1 cellular context compared by ENCODE assay signal in the genomic region with DNA sequence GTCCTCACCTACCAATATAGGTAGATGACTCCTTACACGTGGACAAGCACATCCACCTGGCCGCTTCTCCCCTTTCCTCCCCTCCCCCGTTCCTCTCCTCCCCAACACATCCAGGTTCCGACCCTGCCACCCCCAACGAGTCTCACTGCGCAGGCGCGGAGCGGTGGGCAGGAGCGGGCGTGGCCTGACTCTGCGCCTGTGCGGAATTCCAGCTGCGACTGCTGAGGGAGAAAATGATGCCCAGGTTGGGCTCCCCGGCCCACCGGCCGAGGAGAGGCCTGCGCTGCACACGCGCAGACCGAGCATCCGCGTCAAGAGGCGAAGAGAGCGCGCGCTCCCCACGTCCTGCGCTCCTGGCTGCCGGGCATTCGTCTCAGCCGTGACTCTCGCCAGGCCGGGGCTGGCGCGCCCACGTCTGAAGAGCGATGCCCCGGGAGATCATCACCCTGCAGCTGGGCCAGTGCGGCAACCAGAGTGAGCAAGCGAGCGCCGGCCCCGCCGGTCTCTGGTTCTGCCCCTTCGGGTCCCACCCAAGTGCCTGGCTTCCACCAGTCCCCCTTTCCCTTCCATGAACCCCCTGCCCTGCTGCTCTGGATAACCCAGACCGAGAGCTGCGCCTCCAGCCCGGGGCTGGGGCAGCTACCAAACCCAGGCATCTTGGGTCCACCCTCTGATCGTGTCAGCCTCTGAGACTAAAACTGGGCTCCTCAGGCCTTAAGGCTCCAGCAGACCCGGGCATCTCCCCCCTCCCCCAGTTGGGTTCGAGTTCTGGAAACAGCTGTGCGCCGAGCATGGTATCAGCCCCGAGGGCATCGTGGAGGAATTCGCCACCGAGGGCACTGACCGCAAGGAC.
A peak's percentile ranks its signal among the peaks of the same experiment; 100 is the strongest.
TF ChIP-seq lines count a peak whose summit lies in the region.

Gene TUBG2 (plus strand): TSS at position 206 of the 853 bp plus-strand sequence. CDS start 220 bp downstream, at position 426.

TF ChIP-seq in HepG2, 621 proteins besides CTCF, POLR2A, EP300 and RAD21 (continued from another document and continues in another):
- TF ChIP-seq, protein P1, sequence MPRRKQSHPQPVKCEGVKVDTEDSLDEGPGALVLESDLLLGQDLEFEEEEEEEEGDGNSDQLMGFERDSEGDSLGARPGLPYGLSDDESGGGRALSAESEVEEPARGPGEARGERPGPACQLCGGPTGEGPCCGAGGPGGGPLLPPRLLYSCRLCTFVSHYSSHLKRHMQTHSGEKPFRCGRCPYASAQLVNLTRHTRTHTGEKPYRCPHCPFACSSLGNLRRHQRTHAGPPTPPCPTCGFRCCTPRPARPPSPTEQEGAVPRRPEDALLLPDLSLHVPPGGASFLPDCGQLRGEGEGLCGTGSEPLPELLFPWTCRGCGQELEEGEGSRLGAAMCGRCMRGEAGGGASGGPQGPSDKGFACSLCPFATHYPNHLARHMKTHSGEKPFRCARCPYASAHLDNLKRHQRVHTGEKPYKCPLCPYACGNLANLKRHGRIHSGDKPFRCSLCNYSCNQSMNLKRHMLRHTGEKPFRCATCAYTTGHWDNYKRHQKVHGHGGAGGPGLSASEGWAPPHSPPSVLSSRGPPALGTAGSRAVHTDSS (CRISPR knock-in tag; conservative IDR thresholded peaks at IDR 0.05), result no peak
- TF ChIP-seq JUND (CRISPR knock-in tag; IDR thresholded peaks at IDR 0.05), result no peak
- peak; percentile 64; the same call in 1 of the 2 replicates for TF ChIP-seq ZNF616 (CRISPR knock-in tag; IDR thresholded peaks at IDR 0.05; ENCODE audit: low read depth)
- no peak for TF ChIP-seq SRSF4 (IDR thresholded peaks at IDR 0.05; ENCODE audit: low read depth, low read length, poor library complexity, severe bottlenecking)
- no peak for TF ChIP-seq ZZZ3 (CRISPR knock-in tag; IDR thresholded peaks at IDR 0.05; ENCODE audit: borderline replicate concordance)
- no peak; the same call in 1 of the 2 replicates for TF ChIP-seq PRMT3 (CRISPR knock-in tag; IDR thresholded peaks at IDR 0.05; ENCODE audit: borderline replicate concordance, low read depth)
- TF ChIP-seq HMGA1 (CRISPR knock-in tag; conservative IDR thresholded peaks at IDR 0.05), result no peak
- TF ChIP-seq CREB3 (CRISPR knock-in tag; IDR thresholded peaks at IDR 0.05), result no peak
- no peak for TF ChIP-seq ZNF556 (CRISPR knock-in tag; IDR thresholded peaks at IDR 0.05; ENCODE audit: borderline replicate concordance)
- peak; percentile 89; the same call in 1 of the 2 replicates for TF ChIP-seq ZNF281 (CRISPR knock-in tag; IDR thresholded peaks at IDR 0.05; ENCODE audit: borderline replicate concordance)
- no peak for TF ChIP-seq ATF6 (CRISPR knock-in tag; conservative IDR thresholded peaks at IDR 0.05)
- TF ChIP-seq KLF13 (CRISPR knock-in tag; IDR thresholded peaks at IDR 0.05), result no peak
- peak; percentile 55; the same call in 1 of the 2 replicates for TF ChIP-seq ZSCAN25 (CRISPR knock-in tag; IDR thresholded peaks at IDR 0.05)
- no peak for TF ChIP-seq FLYWCH1 (CRISPR knock-in tag; IDR thresholded peaks at IDR 0.05)
- TF ChIP-seq ZNF619 (CRISPR knock-in tag; IDR thresholded peaks at IDR 0.05), result no peak
- TF ChIP-seq, protein P2, sequence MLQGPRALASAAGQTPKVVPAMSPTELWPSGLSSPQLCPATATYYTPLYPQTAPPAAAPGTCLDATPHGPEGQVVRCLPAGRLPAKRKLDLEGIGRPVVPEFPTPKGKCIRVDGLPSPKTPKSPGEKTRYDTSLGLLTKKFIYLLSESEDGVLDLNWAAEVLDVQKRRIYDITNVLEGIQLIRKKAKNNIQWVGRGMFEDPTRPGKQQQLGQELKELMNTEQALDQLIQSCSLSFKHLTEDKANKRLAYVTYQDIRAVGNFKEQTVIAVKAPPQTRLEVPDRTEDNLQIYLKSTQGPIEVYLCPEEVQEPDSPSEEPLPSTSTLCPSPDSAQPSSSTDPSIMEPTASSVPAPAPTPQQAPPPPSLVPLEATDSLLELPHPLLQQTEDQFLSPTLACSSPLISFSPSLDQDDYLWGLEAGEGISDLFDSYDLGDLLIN (CRISPR knock-in tag; IDR thresholded peaks at IDR 0.05; ENCODE audit: borderline replicate concordance), result 0 out of 2 replicates have a peak, but pooled peaks have one; percentile 30
- TF ChIP-seq PAX8 (CRISPR knock-in tag; IDR thresholded peaks at IDR 0.05; ENCODE audit: borderline replicate concordance), result no peak
- peak; percentile 83; the same call in 1 of the 2 replicates for TF ChIP-seq GZF1 (CRISPR knock-in tag; IDR thresholded peaks at IDR 0.05)
- TF ChIP-seq, protein P3, sequence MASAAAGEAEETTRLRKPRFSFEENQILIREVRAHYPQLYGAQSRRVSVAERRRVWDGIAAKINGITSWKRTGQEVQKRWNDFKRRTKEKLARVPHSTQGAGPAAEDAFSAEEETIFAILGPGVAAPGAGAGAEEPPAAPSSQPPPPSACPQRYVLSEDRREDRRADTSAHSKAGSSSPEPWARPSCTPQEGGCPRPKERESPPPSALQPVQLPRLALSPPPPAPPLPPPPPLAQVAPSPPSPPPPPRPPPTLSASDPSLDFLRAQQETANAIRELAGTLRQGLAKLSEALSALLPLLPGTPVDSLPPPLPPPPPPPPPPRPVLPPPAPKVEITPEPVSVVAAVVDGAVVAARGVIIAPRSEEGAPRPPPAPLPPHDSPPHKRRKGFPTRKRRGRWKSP (CRISPR knock-in tag; IDR thresholded peaks at IDR 0.05), result peak; percentile 65; the same call in 1 of the 2 replicates
- TF ChIP-seq ZNF777 (CRISPR knock-in tag; IDR thresholded peaks at IDR 0.05), result peak; percentile 74; the same call in 1 of the 2 replicates
- no peak for TF ChIP-seq ATM (IDR thresholded peaks at IDR 0.05; ENCODE audit: borderline replicate concordance)
- peak; percentile 79 for TF ChIP-seq ZSCAN9 (CRISPR knock-in tag; IDR thresholded peaks at IDR 0.05; ENCODE audit: borderline replicate concordance)
- TF ChIP-seq ZNF414 (CRISPR knock-in tag; IDR thresholded peaks at IDR 0.05), result no peak
- TF ChIP-seq MED8 (CRISPR knock-in tag; IDR thresholded peaks at IDR 0.05; ENCODE audit: insufficient replicate concordance), result peak; percentile 48
- peak; percentile 72; the same call in 1 of the 2 replicates for TF ChIP-seq AKAP8 (CRISPR knock-in tag; IDR thresholded peaks at IDR 0.05)
- no peak for TF ChIP-seq REXO4 (CRISPR knock-in tag; IDR thresholded peaks at IDR 0.05; ENCODE audit: borderline replicate concordance)
- TF ChIP-seq FOXK1 (CRISPR knock-in tag; IDR thresholded peaks at IDR 0.05; ENCODE audit: borderline replicate concordance, low read depth), result peak; percentile 63; the same call in 1 of the 2 replicates
- TF ChIP-seq, protein P4, sequence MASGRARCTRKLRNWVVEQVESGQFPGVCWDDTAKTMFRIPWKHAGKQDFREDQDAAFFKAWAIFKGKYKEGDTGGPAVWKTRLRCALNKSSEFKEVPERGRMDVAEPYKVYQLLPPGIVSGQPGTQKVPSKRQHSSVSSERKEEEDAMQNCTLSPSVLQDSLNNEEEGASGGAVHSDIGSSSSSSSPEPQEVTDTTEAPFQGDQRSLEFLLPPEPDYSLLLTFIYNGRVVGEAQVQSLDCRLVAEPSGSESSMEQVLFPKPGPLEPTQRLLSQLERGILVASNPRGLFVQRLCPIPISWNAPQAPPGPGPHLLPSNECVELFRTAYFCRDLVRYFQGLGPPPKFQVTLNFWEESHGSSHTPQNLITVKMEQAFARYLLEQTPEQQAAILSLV (CRISPR knock-in tag; IDR thresholded peaks at IDR 0.05; ENCODE audit: borderline replicate concordance), result no peak
- TF ChIP-seq, protein P5, sequence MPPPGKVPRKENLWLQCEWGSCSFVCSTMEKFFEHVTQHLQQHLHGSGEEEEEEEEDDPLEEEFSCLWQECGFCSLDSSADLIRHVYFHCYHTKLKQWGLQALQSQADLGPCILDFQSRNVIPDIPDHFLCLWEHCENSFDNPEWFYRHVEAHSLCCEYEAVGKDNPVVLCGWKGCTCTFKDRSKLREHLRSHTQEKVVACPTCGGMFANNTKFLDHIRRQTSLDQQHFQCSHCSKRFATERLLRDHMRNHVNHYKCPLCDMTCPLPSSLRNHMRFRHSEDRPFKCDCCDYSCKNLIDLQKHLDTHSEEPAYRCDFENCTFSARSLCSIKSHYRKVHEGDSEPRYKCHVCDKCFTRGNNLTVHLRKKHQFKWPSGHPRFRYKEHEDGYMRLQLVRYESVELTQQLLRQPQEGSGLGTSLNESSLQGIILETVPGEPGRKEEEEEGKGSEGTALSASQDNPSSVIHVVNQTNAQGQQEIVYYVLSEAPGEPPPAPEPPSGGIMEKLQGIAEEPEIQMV (CRISPR knock-in tag; IDR thresholded peaks at IDR 0.05; ENCODE audit: low read depth), result no peak; the same call in 1 of the 2 replicates
- TF ChIP-seq KLF11 (CRISPR knock-in tag; IDR thresholded peaks at IDR 0.05), result peak; percentile 65; the same call in 1 of the 2 replicates
- no peak for TF ChIP-seq RAD51 (IDR thresholded peaks at IDR 0.05; ENCODE audit: borderline replicate concordance)
- peak; percentile 72 for TF ChIP-seq ZNF792 (CRISPR knock-in tag; IDR thresholded peaks at IDR 0.05)
- TF ChIP-seq TCF7 (IDR thresholded peaks at IDR 0.05; ENCODE audit: low read depth), result no peak
- TF ChIP-seq ZBTB43 (CRISPR knock-in tag; conservative IDR thresholded peaks at IDR 0.05), result 0 out of 2 replicates have a peak, but pooled peaks have one; percentile 44
- TF ChIP-seq CBX1 (IDR thresholded peaks at IDR 0.05; ENCODE audit: low read depth), result no peak
- TF ChIP-seq MAF1 (CRISPR knock-in tag; IDR thresholded peaks at IDR 0.05; ENCODE audit: borderline replicate concordance), result no peak; the same call in 1 of the 2 replicates
- TF ChIP-seq, protein P6, sequence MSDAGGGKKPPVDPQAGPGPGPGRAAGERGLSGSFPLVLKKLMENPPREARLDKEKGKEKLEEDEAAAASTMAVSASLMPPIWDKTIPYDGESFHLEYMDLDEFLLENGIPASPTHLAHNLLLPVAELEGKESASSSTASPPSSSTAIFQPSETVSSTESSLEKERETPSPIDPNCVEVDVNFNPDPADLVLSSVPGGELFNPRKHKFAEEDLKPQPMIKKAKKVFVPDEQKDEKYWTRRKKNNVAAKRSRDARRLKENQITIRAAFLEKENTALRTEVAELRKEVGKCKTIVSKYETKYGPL (CRISPR knock-in tag; IDR thresholded peaks at IDR 0.05), result no peak
- no peak for TF ChIP-seq SP1 (IDR thresholded peaks at IDR 0.05)
- peak; percentile 81; the same call in 1 of the 2 replicates for TF ChIP-seq SP1 (CRISPR knock-in tag; IDR thresholded peaks at IDR 0.05)
